In genomic region chr5:87393331-87393730, GRCh38 we compare ENCODE assay signal across 12 cellular contexts. TPM values are rescaled to one million over a fixed set of nuclear protein-coding genes. Genes with fewer than 3 reads are reported as not detected.
DNase-seq lines count a peak whose midpoint lies in the region; ATAC-seq, FAIRE-seq and TF ChIP-seq lines count a peak whose summit lies in the region.
"Had no signal": no experiment of that assay in that cellular context is flagged by ENCODE, and none has a peak within 500 bp of the region (broad histone marks: within the 10 kb centered on the region; RNA-seq: fewer than 3 reads in every experiment).

No MANE protein-coding gene starts in this region.

- H3K27ac ChIP-seq in thoracic aorta (peak overlapping the region; percentile 51 to 52), caudate nucleus (ENCODE audit: low read depth, low read length) (no peak overlapping the region)

- ATAC-seq in thoracic aorta (ENCODE audit: insufficient number of reproducible peaks, low FRiP score, low read depth) (peak; percentile 53), HG02588 (IDR thresholded peaks at IDR 0.05; ENCODE audit: unreplicated experiment) (no peak), GM18517 (IDR thresholded peaks at IDR 0.05; ENCODE audit: unreplicated experiment) (no peak)
- ATAC-seq: heart right ventricle, T-helper 17 cell had no signal

- H3K27me3 ChIP-seq in thoracic aorta (replicated peaks; ENCODE audit: insufficient read depth): no peaks in the 10 kb centered on the region
- H3K27me3 ChIP-seq: heart right ventricle had no signal

- no peaks in the 10 kb centered on the region for H3K9me3 ChIP-seq in thoracic aorta
- H3K9me3 ChIP-seq: heart right ventricle had no signal

- no peak for TF ChIP-seq CTCF in astrocyte of the spinal cord (IDR thresholded peaks at IDR 0.05; ENCODE audit: low read depth, low read length)
- TF ChIP-seq CTCF in thoracic aorta (IDR thresholded peaks at IDR 0.05): no peak

- H3K4me3 ChIP-seq in astrocyte of the spinal cord (ENCODE audit: low read depth, low read length) (no peak overlapping the region), thoracic aorta (no peak overlapping the region)
- H3K4me3 ChIP-seq: heart right ventricle had no signal

- H3K36me3 ChIP-seq in thoracic aorta: peaks cover 18% of the 10 kb centered on the region

- FAIRE-seq in HTR-8/SVneo (lab: Jason Lieb, UNC): peak; percentile 9

- peaks cover 17 to 41% of the 10 kb centered on the region in 2 donors for H3K4me1 ChIP-seq in thoracic aorta (ENCODE audit: control insufficient read depth in 1 of 2, low read depth in 2 of 2)

- DNase-seq in HTR-8/SVneo (ENCODE audit: insufficient read length, low spot score) (peak; percentile 35), astrocyte of the spinal cord (ENCODE audit: low read depth, low spot score) (peak; percentile 83), iris pigment epithelial cell (ENCODE audit: low read depth) (peak; percentile 91), thoracic aorta (ENCODE audit: low spot score) (no peak), NCI-H1092 treated with DMSO at 0.1 percent for 48 hours (lab: John Stamatoyannopoulos, UW) (no peak), caudate nucleus (lab: John Stamatoyannopoulos, UW) (no peak)
- DNase-seq: H9; heart right ventricle; stimulated activated naive CD4-positive, alpha-beta T cell treated with Interleukin-2 at 50 U/mL for 16 hours; T-helper 17 cell had no signal

- in situ Hi-C loops in astrocyte of the spinal cord (cut with HindIII; ENCODE audit: low sequenced_read_pairs): no loop called here

RNA-seq across cellular contexts. Expression of gene CCNH, which starts 19.4 kb away (rescaled TPM):
- total RNA-seq in thoracic aorta: 100 to 1,000 TPM; 172 to 203 TPM

Comparison
In these comparisons a context has a peak if more than half of its experiments do, and no peak if none do; other contexts are left out.
1. DNase-seq: peak in HTR-8/SVneo (single experiment), astrocyte of the spinal cord (single experiment) and iris pigment epithelial cell (single experiment); none in thoracic aorta (single experiment), NCI-H1092 treated with DMSO at 0.1 percent for 48 hours (single experiment) and caudate nucleus (0 of 61).